In the genomic region with DNA sequence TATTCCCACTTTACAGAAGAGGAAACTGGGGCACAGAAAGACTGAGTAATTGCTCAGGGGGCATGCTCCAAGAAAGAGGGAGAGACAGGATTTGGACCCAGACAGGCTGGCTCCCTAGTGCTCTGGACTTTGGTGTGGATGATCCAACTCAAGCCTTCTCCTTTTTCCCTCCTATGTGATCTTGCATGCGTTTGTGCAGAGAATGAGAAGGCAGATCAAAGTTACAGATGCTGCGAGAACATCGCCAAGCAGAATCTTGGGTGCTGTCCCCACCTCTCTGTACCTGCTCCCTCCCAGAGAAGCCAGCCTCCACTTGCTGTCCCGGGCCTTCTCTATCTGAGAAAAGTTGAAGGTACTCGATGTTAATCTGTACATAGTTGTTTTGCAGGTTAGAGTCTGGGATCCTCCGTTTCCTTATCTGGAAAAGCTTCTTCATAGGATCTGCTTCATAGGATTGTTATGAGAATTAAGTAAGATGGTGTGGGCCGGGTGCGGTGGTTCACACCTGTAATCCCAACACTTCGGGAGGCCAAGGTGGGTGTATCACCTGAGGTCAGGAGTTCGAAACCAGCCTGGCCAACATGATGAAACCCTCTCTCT, we compare ENCODE assay signal across 8 cellular contexts. TPM values are rescaled to one million over a fixed set of nuclear protein-coding genes. Genes with fewer than 3 reads are reported as not detected.
DNase-seq lines count a peak whose midpoint lies in the region; ATAC-seq and TF ChIP-seq lines count a peak whose summit lies in the region.

No MANE protein-coding gene starts in this region.

- peaks cover 2% of the 10 kb centered on the region for H3K36me3 Mint-ChIP-seq in activated T-cell treated with anti-CD3 and anti-CD28 coated beads, Interleukin-2, amount 50 U/mL, for 24 hours (ENCODE audit: low read depth)
- H3K36me3 Mint-ChIP-seq in activated T-helper 2 cell treated with anti-CD3 and anti-CD28 coated beads, Interferon-gamma antibody, Interleukin-2, Interleukin-4, amounts not matched to agents 10 μg/mL and 5 μg/mL and 100 μg/mL, durations not matched to agents 14 hours and 24 hours and 36 hours (ENCODE audit: low read depth): peaks cover 6% of the 10 kb centered on the region

- intact Hi-C loops in activated T-helper 2 cell treated with anti-CD3 and anti-CD28 coated beads, Interferon-gamma antibody, Interleukin-2, Interleukin-4, amounts not matched to agents 10 μg/mL and 5 μg/mL and 100 μg/mL, durations not matched to agents 14 hours and 24 hours and 36 hours (cut with micrococcal nuclease): no loop called here
- intact Hi-C loops in tibial artery (cut with DNase I; ENCODE audit: low total_unique reads): loop anchor here (5.0 kb wide), 1 partner anchor 1926 kb away; no protein-coding TSS in a partner anchor

- TF ChIP-seq CTCF in suprapubic skin (IDR thresholded peaks at IDR 0.05) (no peak), tibial artery (IDR thresholded peaks at IDR 0.05) (no peak)

- peak overlapping the region; percentile 84 for H3K4me3 Mint-ChIP-seq in activated T-cell treated with anti-CD3 and anti-CD28 coated beads, Interleukin-2, amount 50 U/mL, for 24 hours
- H3K4me3 Mint-ChIP-seq in activated T-helper 2 cell treated with anti-CD3 and anti-CD28 coated beads, Interferon-gamma antibody, Interleukin-2, Interleukin-4, amounts not matched to agents 10 μg/mL and 5 μg/mL and 100 μg/mL, durations not matched to agents 14 hours and 24 hours and 36 hours (ENCODE audit: low read depth): peak overlapping the region; percentile 85

- no peak overlapping the region for H3K27ac ChIP-seq in suprapubic skin
- H3K27ac ChIP-seq in tibial artery: peak overlapping the region in 1 of 2 donors; percentile 84

- H3K27ac Mint-ChIP-seq in activated T-cell treated with anti-CD3 and anti-CD28 coated beads, Interleukin-2, amount 50 U/mL, for 24 hours: peak overlapping the region; percentile 63
- H3K27ac Mint-ChIP-seq in activated T-helper 2 cell treated with anti-CD3 and anti-CD28 coated beads, Interferon-gamma antibody, Interleukin-2, Interleukin-4, amounts not matched to agents 10 μg/mL and 5 μg/mL and 100 μg/mL, durations not matched to agents 14 hours and 24 hours and 36 hours: peak overlapping the region; percentile 82

- H3K4me1 Mint-ChIP-seq in activated T-cell treated with anti-CD3 and anti-CD28 coated beads, Interleukin-2, amount 50 U/mL, for 24 hours (ENCODE audit: low read depth): peaks cover 37% of the 10 kb centered on the region
- H3K4me1 Mint-ChIP-seq in activated T-helper 2 cell treated with anti-CD3 and anti-CD28 coated beads, Interferon-gamma antibody, Interleukin-2, Interleukin-4, amounts not matched to agents 10 μg/mL and 5 μg/mL and 100 μg/mL, durations not matched to agents 14 hours and 24 hours and 36 hours (ENCODE audit: low read depth): peaks cover 32% of the 10 kb centered on the region

- TF ChIP-seq POLR2A in suprapubic skin (IDR thresholded peaks at IDR 0.05): no peak

- H3K9me3 ChIP-seq in suprapubic skin: no peaks in the 10 kb centered on the region
- H3K9me3 ChIP-seq in tibial artery: no peaks in the 10 kb centered on the region

- H3K4me1 ChIP-seq in suprapubic skin: peaks cover 15% of the 10 kb centered on the region
- peaks cover 0 to 10% (median 7%) of the 10 kb centered on the region in 4 donors for H3K4me1 ChIP-seq in tibial artery

- H3K4me3 ChIP-seq in suprapubic skin (peak overlapping the region; percentile 84), tibial artery (peak overlapping the region in 1 of 2 donors; percentile 75)

- H3K27me3 Mint-ChIP-seq in activated T-cell treated with anti-CD3 and anti-CD28 coated beads, Interleukin-2, amount 50 U/mL, for 24 hours: no peaks in the 10 kb centered on the region
- no peaks in the 10 kb centered on the region for H3K27me3 Mint-ChIP-seq in activated T-helper 2 cell treated with anti-CD3 and anti-CD28 coated beads, Interferon-gamma antibody, Interleukin-2, Interleukin-4, amounts not matched to agents 10 μg/mL and 5 μg/mL and 100 μg/mL, durations not matched to agents 14 hours and 24 hours and 36 hours (ENCODE audit: low read depth)

- no peak for ATAC-seq in GM18909 (IDR thresholded peaks at IDR 0.05; ENCODE audit: poor library complexity, unreplicated experiment)

- H3K9me3 Mint-ChIP-seq in activated T-cell treated with anti-CD3 and anti-CD28 coated beads, Interleukin-2, amount 50 U/mL, for 24 hours: no peaks in the 10 kb centered on the region
- no peaks in the 10 kb centered on the region for H3K9me3 Mint-ChIP-seq in activated T-helper 2 cell treated with anti-CD3 and anti-CD28 coated beads, Interferon-gamma antibody, Interleukin-2, Interleukin-4, amounts not matched to agents 10 μg/mL and 5 μg/mL and 100 μg/mL, durations not matched to agents 14 hours and 24 hours and 36 hours

- H3K27me3 ChIP-seq in suprapubic skin (no peaks in the 10 kb centered on the region), tibial artery (no peaks in the 10 kb centered on the region)

- H3K36me3 ChIP-seq in suprapubic skin (no peaks in the 10 kb centered on the region), tibial artery (no peaks in the 10 kb centered on the region)

- WGBS in suprapubic skin: 82% methylated on average over 10 of the region's 10 CpGs

- DNase-seq in activated T-cell treated with anti-CD3 and anti-CD28 coated beads, Interleukin-2, amount 50 U/mL, for 24 hours: no peak
- no peak for DNase-seq in activated T-cell treated with anti-CD3 and anti-CD28 coated beads for 4 hours
- DNase-seq in activated T-helper 2 cell treated with anti-CD3 and anti-CD28 coated beads, Interferon-gamma antibody, Interleukin-2, Interleukin-4, amounts not matched to agents 10 μg/mL and 5 μg/mL and 100 μg/mL, durations not matched to agents 14 hours and 24 hours and 36 hours (ENCODE audit: low spot score): no peak
- DNase-seq in islet precursor cell: peak; percentile 32
- DNase-seq in suprapubic skin (ENCODE audit: low spot score in 2 of 2): no peak
- no peak for DNase-seq in tibial artery
- no peak for DNase-seq in NCI-H510A treated with DMSO at 0.1 percent for 48 hours (lab: John Stamatoyannopoulos, UW)

- TF ChIP-seq EP300 in suprapubic skin (IDR thresholded peaks at IDR 0.05): no peak

RNA-seq across cellular contexts. Expression of gene GNB5, which starts 10.2 kb away (rescaled TPM):
- total RNA-seq in activated T-helper 2 cell treated with anti-CD3 and anti-CD28 coated beads, Interferon-gamma antibody, Interleukin-2, Interleukin-4, amounts not matched to agents 10 μg/mL and 5 μg/mL and 100 μg/mL, durations not matched to agents 14 hours and 24 hours and 36 hours: 25.8 and 27.4 TPM in 2 replicates
- total RNA-seq in suprapubic skin: 10 to 100 TPM; 17.1 to 30.8 (median 24.9) TPM
